Comparison of ENCODE assay signal across 1 cellular context in the genomic region with DNA sequence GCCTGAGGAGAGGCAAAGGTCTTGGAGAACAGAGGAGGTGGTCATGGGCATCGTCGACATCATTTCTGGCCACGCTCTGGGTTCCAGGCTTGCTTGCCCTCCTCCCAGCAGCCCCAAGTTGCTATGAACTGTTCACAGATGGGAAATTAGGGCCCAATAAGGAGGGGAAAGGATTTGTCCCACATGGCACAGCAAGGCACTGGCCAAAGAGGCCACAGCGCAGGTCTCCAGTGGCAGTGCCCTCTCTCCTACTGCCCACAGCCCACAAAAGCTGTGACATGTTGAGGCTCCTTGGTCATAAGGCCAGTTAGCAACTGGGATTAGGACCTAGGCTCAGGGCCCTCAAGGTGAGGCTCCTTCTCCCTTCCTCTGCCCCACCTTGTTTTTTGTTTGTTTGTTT.
TF ChIP-seq lines count a peak whose summit lies in the region.

No MANE protein-coding gene starts in this region.

TF ChIP-seq in H1, 55 proteins besides CTCF, POLR2A, EP300 and RAD21:
- no peak for TF ChIP-seq KDM4A (IDR thresholded peaks at IDR 0.05; ENCODE audit: low read depth, low read length, severe bottlenecking)
- no peak for TF ChIP-seq RFX5 (IDR thresholded peaks at IDR 0.05; ENCODE audit: borderline replicate concordance, low read depth, low read length)
- no peak for TF ChIP-seq MAFK (IDR thresholded peaks at IDR 0.05; ENCODE audit: low read depth, low read length)
- no peak for TF ChIP-seq CHD1 (IDR thresholded peaks at IDR 0.05; ENCODE audit: low read depth, low read length)
- TF ChIP-seq SIN3A (conservative IDR thresholded peaks at IDR 0.05 in 1 of 2, IDR thresholded peaks at IDR 0.05 in 1 of 2; ENCODE audit: low read depth in 1 of 2, low read length in 2 of 2), result no peak
- no peak for TF ChIP-seq CEBPB (IDR thresholded peaks at IDR 0.05; ENCODE audit: low read depth, low read length)
TF ChIP-seq in H1: peak in this region for 0.
